Comparison of ENCODE assay signal across 3 cellular contexts in the genomic region with DNA sequence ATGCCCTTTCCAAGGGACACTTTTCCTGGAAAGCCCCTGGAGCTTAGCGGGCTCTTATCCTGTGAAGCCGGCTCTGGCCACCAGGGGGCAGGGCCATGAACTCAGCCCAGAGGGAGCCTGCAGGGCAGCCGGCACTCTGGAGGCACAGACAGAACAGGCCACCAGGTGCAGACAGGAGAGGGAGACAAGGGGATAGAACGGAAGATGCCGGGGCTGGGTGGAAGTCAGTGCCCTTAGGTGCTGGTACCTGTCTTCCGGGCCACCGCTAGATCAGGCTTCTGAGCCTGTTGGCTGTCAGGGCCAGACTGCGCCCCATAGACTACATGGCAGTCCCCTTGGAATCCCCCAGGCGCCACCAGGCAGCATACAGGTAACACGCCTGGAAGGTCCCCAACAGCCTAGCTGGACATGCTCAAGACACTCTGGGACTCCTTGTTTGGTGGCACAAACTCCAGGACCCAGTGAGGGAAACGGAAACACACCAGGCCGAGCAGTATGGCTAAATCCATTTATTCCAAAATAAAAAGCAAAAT. TPM values are rescaled to one million over a fixed set of nuclear protein-coding genes. Genes with fewer than 3 reads are reported as not detected.
"Had no signal": no experiment of that assay in that cellular context is flagged by ENCODE, and none has a peak within 500 bp of the region (broad histone marks: within the 10 kb centered on the region; RNA-seq: fewer than 3 reads in every experiment).

No MANE protein-coding gene starts in this region.

RNA-seq across cellular contexts. Expression of a gene that starts 14.9 kb away (rescaled TPM):
- polyA plus RNA-seq: neural cell had no signal

RNA-seq across cellular contexts. Expression of a gene that starts 37.4 kb away (rescaled TPM):
- total RNA-seq: Right ventricle myocardium inferior, skeletal muscle tissue had no signal
